12 cellular contexts compared by ENCODE assay signal in genomic region chr6:134352786-134353480, GRCh38. TPM values are rescaled to one million over a fixed set of nuclear protein-coding genes. Genes with fewer than 3 reads are reported as not detected.
DNase-seq lines count a peak whose midpoint lies in the region; ATAC-seq and TF ChIP-seq lines count a peak whose summit lies in the region.
"Had no signal": no experiment of that assay in that cellular context is flagged by ENCODE, and none has a peak within 500 bp of the region (broad histone marks: within the 10 kb centered on the region; RNA-seq: fewer than 3 reads in every experiment).

No MANE protein-coding gene starts in this region.

- peak overlapping the region; percentile 95 for H3K27ac ChIP-seq in DND-41 (ENCODE audit: low read length)
- no peak overlapping the region for H3K27ac ChIP-seq in naive thymus-derived CD4-positive, alpha-beta T cell (ENCODE audit: low read depth, low read length)

- intact Hi-C loops in naive thymus-derived CD4-positive, alpha-beta T cell (cut with micrococcal nuclease), result loop anchor here (5.0 kb wide), 2 partner anchors 84 to 106 kb away; no protein-coding TSS in a partner anchor

- peak overlapping the region; percentile 83 for H3K4me3 Mint-ChIP-seq in activated naive CD8-positive, alpha-beta T cell treated with anti-CD3 and anti-CD28 coated beads, Interleukin-2, amount 10 ng/mL, durations not matched to agents 7 days and 5 days
- peak overlapping the region in 7 of 10 donors; percentile 13 to 93 (median 83) for H3K4me3 Mint-ChIP-seq in naive thymus-derived CD4-positive, alpha-beta T cell
- H3K4me3 Mint-ChIP-seq: memory B cell had no signal

- H3K9me3 ChIP-seq in DND-41 (ENCODE audit: insufficient read depth, low read length, severe bottlenecking) (peaks cover 4% of the 10 kb centered on the region), MG63 (peaks cover 7% of the 10 kb centered on the region)
- H3K9me3 ChIP-seq in naive thymus-derived CD4-positive, alpha-beta T cell (ENCODE audit: control insufficient read depth in 2 of 3, low read length in 3 of 3), result no peaks in the 10 kb centered on the region
- H3K9me3 ChIP-seq: esophagus squamous epithelium had no signal

- peak overlapping the region in 1 of 2 experiments; percentile 58; a peak in 1 of 4 replicates for H3K4me3 ChIP-seq in DND-41 (ENCODE audit: low read depth in 1 of 2, low read length in 2 of 2)
- no peak overlapping the region for H3K4me3 ChIP-seq in MG63
- H3K4me3 ChIP-seq in naive thymus-derived CD4-positive, alpha-beta T cell (ENCODE audit: low read length), result no peak overlapping the region
- H3K4me3 ChIP-seq: esophagus squamous epithelium had no signal

- H3K36me3 ChIP-seq in DND-41 (ENCODE audit: insufficient read depth, low read length) (no peaks in the 10 kb centered on the region), MG63 (no peaks in the 10 kb centered on the region)
- H3K36me3 ChIP-seq in naive thymus-derived CD4-positive, alpha-beta T cell (ENCODE audit: control insufficient read depth in 2 of 3, insufficient read depth in 3 of 3, low read length in 3 of 3), result no peaks in the 10 kb centered on the region
- H3K36me3 ChIP-seq: esophagus squamous epithelium had no signal

- H4K20me1 ChIP-seq in DND-41 (ENCODE audit: insufficient read depth, low read length), result no peaks in the 10 kb centered on the region

- peaks cover 35% of the 10 kb centered on the region for H3K4me1 ChIP-seq in DND-41 (ENCODE audit: insufficient read depth, low read length)
- peaks cover 0 to 18% of the 10 kb centered on the region in 2 donors for H3K4me1 ChIP-seq in naive thymus-derived CD4-positive, alpha-beta T cell (ENCODE audit: control insufficient read depth in 2 of 2, insufficient read depth in 2 of 2, low read length in 2 of 2)

- CTCF ChIA-PET in naive thymus-derived CD4-positive, alpha-beta T cell (lab: Charles Lee), result interaction anchor here (1.3 to 2.2 kb wide), 3 partner anchors 12 to 174 kb away, joined by 5 to 13 read pairs (median 6); no protein-coding TSS in a partner anchor

- POLR2A ChIA-PET in activated naive CD8-positive, alpha-beta T cell treated with anti-CD3 and anti-CD28 coated beads, Interleukin-2, amount 10 ng/mL, durations not matched to agents 7 days and 5 days (lab: Charles Lee), result interaction anchor here (2.0 kb wide), 1 partner anchor 15 kb away, joined by 4 read pairs; no protein-coding TSS in a partner anchor
- POLR2A ChIA-PET in naive thymus-derived CD4-positive, alpha-beta T cell (lab: Charles Lee), result interaction anchor here (0.7 kb wide), 1 partner anchor 13 kb away, joined by 3 read pairs; no protein-coding TSS in a partner anchor

- H3K27ac Mint-ChIP-seq in activated naive CD8-positive, alpha-beta T cell treated with anti-CD3 and anti-CD28 coated beads, Interleukin-2, amount 10 ng/mL, durations not matched to agents 7 days and 5 days, result peak overlapping the region; percentile 91
- peak overlapping the region; percentile 21 to 98 (median 96) for H3K27ac Mint-ChIP-seq in naive thymus-derived CD4-positive, alpha-beta T cell

- H3K27me3 Mint-ChIP-seq in activated naive CD8-positive, alpha-beta T cell treated with anti-CD3 and anti-CD28 coated beads, Interleukin-2, amount 10 ng/mL, durations not matched to agents 7 days and 5 days, result no peaks in the 10 kb centered on the region
- H3K27me3 Mint-ChIP-seq in naive thymus-derived CD4-positive, alpha-beta T cell, result no peaks in the 10 kb centered on the region
- H3K27me3 Mint-ChIP-seq: memory B cell had no signal

- H2AFZ ChIP-seq in DND-41 (ENCODE audit: low read depth, low read length), result peak overlapping the region; percentile 23

- H3K9ac ChIP-seq in DND-41 (ENCODE audit: low read depth, low read length), result peak overlapping the region; percentile 58

- H3K79me2 ChIP-seq in DND-41 (ENCODE audit: insufficient read depth, low read length), result no peaks in the 10 kb centered on the region

- TF ChIP-seq CTCF in DND-41 (IDR thresholded peaks at IDR 0.05; ENCODE audit: borderline replicate concordance, extremely low read depth, low read length, poor library complexity, severe bottlenecking), result no peak

- DNase-seq in DND-41 (peak; percentile 20), MG63 (peak; percentile 17)
- no peak for DNase-seq in activated naive CD8-positive, alpha-beta T cell treated with anti-CD3 and anti-CD28 coated beads, Interleukin-2, amount 10 ng/mL, durations not matched to agents 7 days and 5 days
- DNase-seq in naive thymus-derived CD4-positive, alpha-beta T cell, result no peak
- DNase-seq: esophagus squamous epithelium, GF-D8, NCI-H1417 treated with DMSO at 0.1 percent for 48 hours had no signal

- peaks cover 17% of the 10 kb centered on the region for H3K9me3 Mint-ChIP-seq in activated naive CD8-positive, alpha-beta T cell treated with anti-CD3 and anti-CD28 coated beads, Interleukin-2, amount 10 ng/mL, durations not matched to agents 7 days and 5 days
- peaks cover 0 to 30% (median 11%) of the 10 kb centered on the region in 11 donors for H3K9me3 Mint-ChIP-seq in naive thymus-derived CD4-positive, alpha-beta T cell

- peak overlapping the region; percentile 64 for H3K4me2 ChIP-seq in DND-41 (ENCODE audit: insufficient read depth, low read length)

- ATAC-seq in DND-41 (ENCODE audit: insufficient read depth, low read depth) (peak; percentile 25), GM19351 (IDR thresholded peaks at IDR 0.05; ENCODE audit: unreplicated experiment) (no peak), HG02973 (IDR thresholded peaks at IDR 0.05; ENCODE audit: unreplicated experiment) (no peak), GM19467 (IDR thresholded peaks at IDR 0.05; ENCODE audit: unreplicated experiment) (no peak), GM21515 (IDR thresholded peaks at IDR 0.05; ENCODE audit: unreplicated experiment) (no peak)
- no peak for ATAC-seq in activated naive CD8-positive, alpha-beta T cell treated with anti-CD3 and anti-CD28 coated beads, Interleukin-2, amount 10 ng/mL, durations not matched to agents 7 days and 5 days (ENCODE audit: low read depth)
- ATAC-seq in naive thymus-derived CD4-positive, alpha-beta T cell, result no peak

- no peaks in the 10 kb centered on the region for H3K27me3 ChIP-seq in DND-41 (ENCODE audit: insufficient read depth, low read length, poor library complexity)
- no peaks in the 10 kb centered on the region for H3K27me3 ChIP-seq in MG63
- H3K27me3 ChIP-seq in naive thymus-derived CD4-positive, alpha-beta T cell (ENCODE audit: control insufficient read depth in 2 of 2, insufficient read depth in 2 of 2, low read length in 2 of 2), result no peaks in the 10 kb centered on the region
- H3K27me3 ChIP-seq: esophagus squamous epithelium had no signal

- H3K36me3 Mint-ChIP-seq in activated naive CD8-positive, alpha-beta T cell treated with anti-CD3 and anti-CD28 coated beads, Interleukin-2, amount 10 ng/mL, durations not matched to agents 7 days and 5 days, result peaks cover 11% of the 10 kb centered on the region
- H3K36me3 Mint-ChIP-seq in naive thymus-derived CD4-positive, alpha-beta T cell, result peaks cover 0 to 18% (median 9%) of the 10 kb centered on the region in 5 donors

- H3K4me1 Mint-ChIP-seq in activated naive CD8-positive, alpha-beta T cell treated with anti-CD3 and anti-CD28 coated beads, Interleukin-2, amount 10 ng/mL, durations not matched to agents 7 days and 5 days, result peaks cover 24% of the 10 kb centered on the region
- H3K4me1 Mint-ChIP-seq in naive thymus-derived CD4-positive, alpha-beta T cell, result peaks cover 8 to 34% (median 28%) of the 10 kb centered on the region in 7 donors
- H3K4me1 Mint-ChIP-seq: memory B cell had no signal

RNA-seq across cellular contexts. Expression of gene SGK1, which starts 35.0 kb away (rescaled TPM):
- 67.1 and 80.0 TPM in 2 replicates for total RNA-seq in MG63 (2014; rRNA removed; shearing (Covaris generic); ENCODE audit: low replicate concordance)
- total RNA-seq in activated naive CD8-positive, alpha-beta T cell treated with anti-CD3 and anti-CD28 coated beads, Interleukin-2, amount 10 ng/mL, durations not matched to agents 7 days and 5 days, result 10 to 100 TPM; 31.5 to 35.1 TPM
- total RNA-seq in naive thymus-derived CD4-positive, alpha-beta T cell, result 100 to 1,000 TPM in 2 of 5 experiments, 10 to 100 TPM in 3; 16.4 to 443 (median 32.4) TPM
- 1 to 10 TPM; 6.9 to 8.0 TPM for polyA plus RNA-seq in naive thymus-derived CD4-positive, alpha-beta T cell

Comparison
In these comparisons a context has a peak if more than half of its experiments do, and no peak if none do; other contexts are left out.
1. DNase-seq: peak in DND-41 (single experiment) and MG63 (single experiment); none in activated naive CD8-positive, alpha-beta T cell treated with anti-CD3 and anti-CD28 coated beads, Interleukin-2, amount 10 ng/mL, durations not matched to agents 7 days and 5 days (single experiment) and naive thymus-derived CD4-positive, alpha-beta T cell (0 of 9).